ENCODE assay signal across 21 cellular contexts in genomic region chr15:71096676-71097075, GRCh38. TPM values are rescaled to one million over a fixed set of nuclear protein-coding genes. Genes with fewer than 3 reads are reported as not detected.
DNase-seq lines count a peak whose midpoint lies in the region; FAIRE-seq and TF ChIP-seq lines count a peak whose summit lies in the region.
"Had no signal": no experiment of that assay in that cellular context is flagged by ENCODE, and none has a peak within 500 bp of the region (broad histone marks: within the 10 kb centered on the region; RNA-seq: fewer than 3 reads in every experiment).

No MANE protein-coding gene starts in this region.

- POLR2A ChIA-PET in PC-9 (lab: Charles Lee; ENCODE audit: unreplicated experiment): interaction anchor here (0.6 kb wide), 4 partner anchors 9 to 179 kb away, joined by 3 to 10 read pairs (median 4); no protein-coding TSS in a partner anchor

- H3K9me2 ChIP-seq in PC-9 (ENCODE audit: insufficient read depth): no peaks in the 10 kb centered on the region
- no peaks in the 10 kb centered on the region for H3K9me2 ChIP-seq in MM.1S (replicated peaks; ENCODE audit: insufficient read depth, low read length)

- H2AFZ ChIP-seq in PC-9: peak overlapping the region; percentile 25; the same call in 1 of the 2 replicates
- no peak overlapping the region for H2AFZ ChIP-seq in MM.1S (ENCODE audit: low read length)
- H2AFZ ChIP-seq: GM23338 had no signal

- H3K4me3 ChIP-seq in PC-9: no peak overlapping the region
- no peak overlapping the region for H3K4me3 ChIP-seq in bronchial epithelial cell (ENCODE audit: low read depth, low read length)
- no peak overlapping the region for H3K4me3 ChIP-seq in MM.1S (ENCODE audit: low read length)
- H3K4me3 ChIP-seq: GM23338, Peyer's patch, sigmoid colon had no signal

- BruUV-seq in PC-9 (replicated peaks; lab: Mats Ljungman, UMichigan): no TSS peak

- no peak for FAIRE-seq in bronchial epithelial cell (lab: Jason Lieb, UNC)
- FAIRE-seq: GM12892 had no signal

- intact Hi-C loops in PC-9 (cut with micrococcal nuclease; ENCODE audit: unreplicated experiment): no loop called here

- H4K20me1 ChIP-seq in PC-9 (ENCODE audit: insufficient read depth) (no peaks in the 10 kb centered on the region), MM.1S (ENCODE audit: insufficient read depth, low read length) (no peaks in the 10 kb centered on the region)

- TF ChIP-seq CTCF in PC-9 (conservative IDR thresholded peaks at IDR 0.05) (no peak), bronchial epithelial cell (IDR thresholded peaks at IDR 0.05; ENCODE audit: insufficient read depth, low read length, severe bottlenecking) (no peak), MM.1S (IDR thresholded peaks at IDR 0.05; ENCODE audit: low read length) (no peak)

- peaks cover 28% of the 10 kb centered on the region for H3K4me1 ChIP-seq in PC-9 (replicated peaks; ENCODE audit: insufficient read depth)
- no peaks in the 10 kb centered on the region for H3K4me1 ChIP-seq in MM.1S (ENCODE audit: low read length)
- H3K4me1 ChIP-seq: Peyer's patch, sigmoid colon had no signal

- CTCF ChIA-PET in PC-9 (lab: Charles Lee): no interaction called here

- H3K79me2 ChIP-seq in PC-9 (ENCODE audit: low read depth): no peaks in the 10 kb centered on the region
- no peaks in the 10 kb centered on the region for H3K79me2 ChIP-seq in MM.1S (ENCODE audit: low read length)

- peak; percentile 70 for DNase-seq in EL
- DNase-seq in PC-9: peak in 1 of 2 experiments; percentile 45
- DNase-seq in bronchial epithelial cell (ENCODE audit: low read depth): peak; percentile 90
- peak; percentile 13 to 78 for DNase-seq in lung microvascular endothelial cell (ENCODE audit: low read depth in 2 of 2)
- DNase-seq in MM.1S: no peak
- DNase-seq in SIG-M5 (lab: John Stamatoyannopoulos, UW): no peak
- DNase-seq in stimulated activated naive CD4-positive, alpha-beta T cell (lab: John Stamatoyannopoulos, UW): no peak
- DNase-seq in LoVo (ENCODE audit: low spot score): no peak
- DNase-seq: activated B cell treated with CpG ODN at 0.5 μM for 24 hours; activated effector memory CD4-positive, alpha-beta T cell treated with anti-CD3 and anti-CD28 coated beads, Interleukin-2, amount 50 U/mL, for 16 hours; COR-L47; GDM1; NCI-H2029 treated with DMSO at 0.1 percent for 48 hours; NCI-H524; nucleus accumbens; Peyer's patch; stimulated activated CD4-positive, alpha-beta T cell treated with anti-CD3 and anti-CD28 coated beads, Interleukin-2, amount 100 ng/mL, for 24 hours; T-cell had no signal

- H3K27me3 ChIP-seq in PC-9 (ENCODE audit: insufficient read depth, low read depth) (no peaks in the 10 kb centered on the region), bronchial epithelial cell (ENCODE audit: control insufficient read depth, insufficient read depth, low read length) (no peaks in the 10 kb centered on the region), MM.1S (replicated peaks; ENCODE audit: insufficient read depth, low read length) (no peaks in the 10 kb centered on the region)
- H3K27me3 ChIP-seq: Peyer's patch had no signal

- H3K4me2 ChIP-seq in PC-9 (peak overlapping the region; percentile 15; the same call in 1 of the 2 replicates), MM.1S (ENCODE audit: low read depth, low read length) (no peak overlapping the region)
- H3K4me2 ChIP-seq: GM23338 had no signal

- no peaks in the 10 kb centered on the region for H3K9me3 ChIP-seq in PC-9 (ENCODE audit: insufficient read depth, low read depth)
- no peaks in the 10 kb centered on the region for H3K9me3 ChIP-seq in MM.1S (replicated peaks; ENCODE audit: insufficient read depth, low read length)
- H3K9me3 ChIP-seq: Peyer's patch, sigmoid colon had no signal

- H3K9ac ChIP-seq in MM.1S (ENCODE audit: low read length): no peak overlapping the region

- 0 out of 2 replicates have a peak, but pooled peaks cover 10% of the 10 kb centered on the region for H3F3A ChIP-seq in PC-9 (ENCODE audit: insufficient read depth, low read depth)
- H3F3A ChIP-seq in MM.1S (ENCODE audit: insufficient read depth, low read length): no peaks in the 10 kb centered on the region

- H3K27ac ChIP-seq in PC-9 (peak overlapping the region; percentile 36; the same call in 1 of the 2 replicates), MM.1S (ENCODE audit: low read length) (no peak overlapping the region)
- H3K27ac ChIP-seq: Peyer's patch, sigmoid colon had no signal

- H3K36me3 ChIP-seq in PC-9 (ENCODE audit: low read depth) (no peaks in the 10 kb centered on the region), bronchial epithelial cell (ENCODE audit: control insufficient read depth, insufficient read depth, low read length) (no peaks in the 10 kb centered on the region), MM.1S (replicated peaks; ENCODE audit: insufficient read depth, low read length) (no peaks in the 10 kb centered on the region)
- H3K36me3 ChIP-seq: Peyer's patch, sigmoid colon had no signal

RNA-seq across cellular contexts. Expression of gene THSD4, which starts 18.6 kb away (rescaled TPM):
- total RNA-seq in PC-9 (2021) (29.3 and 33.1 TPM in 2 replicates), bronchial epithelial cell (11.5 and 14.5 TPM in 2 replicates), lung microvascular endothelial cell (20.2 and 21.4 TPM in 2 replicates)
- total RNA-seq: activated B cell treated with CpG ODN at 0.5 μM for 24 hours had no signal

Comparison
In these comparisons a context has a peak if more than half of its experiments do, and no peak if none do; other contexts are left out.
1. DNase-seq: peak in EL (single experiment), bronchial epithelial cell (single experiment) and lung microvascular endothelial cell (2 of 2); none in MM.1S (single experiment), SIG-M5 (single experiment), stimulated activated naive CD4-positive, alpha-beta T cell (0 of 6) and LoVo (single experiment).